In genomic region chr15:77821188-77821958, GRCh38 we compare ENCODE assay signal across 8 cellular contexts.
DNase-seq lines count a peak whose midpoint lies in the region; ATAC-seq and TF ChIP-seq lines count a peak whose summit lies in the region.

No MANE protein-coding gene starts in this region.

- DNase-seq in DMS 273 treated with DMSO at 0.1 percent for 48 hours (lab: John Stamatoyannopoulos, UW) (peak; percentile 23), HS-27A (ENCODE audit: low read depth) (peak; percentile 22), OCI-M1 (lab: John Stamatoyannopoulos, UW) (peak; percentile 59), body of pancreas (peak; percentile 51 to 71 (median 58)), iPS-NIHi7 (ENCODE audit: extremely low spot score) (peak; percentile 83)
- DNase-seq in stimulated activated CD4-positive, alpha-beta T cell treated with anti-CD3 and anti-CD28 coated beads, Interleukin-4, amount 100 ng/mL, for 1 hour = peak; percentile 20

- no peak overlapping the region for H3K27ac ChIP-seq in body of pancreas

- intact Hi-C loops in body of pancreas (cut with DNase I) = no loop called here

- no peaks in the 10 kb centered on the region for H3K36me3 ChIP-seq in body of pancreas (replicated peaks in 1 of 2; ENCODE audit: insufficient read depth in 1 of 2, low read depth in 2 of 2)

- H3K4me1 ChIP-seq in body of pancreas = peaks cover 18% of the 10 kb centered on the region

- no peak overlapping the region for H3K4me3 ChIP-seq in body of pancreas

- no peaks in the 10 kb centered on the region for H3K9me3 ChIP-seq in body of pancreas

- TF ChIP-seq CTCF in body of pancreas (IDR thresholded peaks at IDR 0.05) = peak; percentile 26 to 63 (median 57)

- ATAC-seq in body of pancreas (peak; percentile 65), HG02973 (IDR thresholded peaks at IDR 0.05; ENCODE audit: unreplicated experiment) (no peak), GM18907 (IDR thresholded peaks at IDR 0.05; ENCODE audit: unreplicated experiment) (no peak)

- 39 to 40% methylated on average over 11 to 12 of the region's 12 CpGs for WGBS in body of pancreas, 2 donors

- H3K27me3 ChIP-seq in body of pancreas = peaks cover 0 to 11% of the 10 kb centered on the region in 2 donors

- no peak for TF ChIP-seq POLR2A in body of pancreas (IDR thresholded peaks at IDR 0.05)

Comparison
In these comparisons a context has a peak if more than half of its experiments do, and no peak if none do; other contexts are left out.
1. DNase-seq: peak in every context shown above with its lines; median percentile 83 in iPS-NIHi7; 59 in OCI-M1; 58 in body of pancreas; 23 in DMS 273 treated with DMSO at 0.1 percent for 48 hours; 22 in HS-27A; 20 in stimulated activated CD4-positive, alpha-beta T cell treated with anti-CD3 and anti-CD28 coated beads, Interleukin-4, amount 100 ng/mL, for 1 hour.